In genomic region chr3:47163990-47164848, GRCh38 we compare ENCODE assay signal across 1 cellular context.
TF ChIP-seq lines count a peak whose summit lies in the region.

TSS of gene SETD2 (minus strand) at chr3:47164113. CDS start at chr3:47163924, 189 bp downstream.

TF ChIP-seq in HepG2, 621 proteins besides CTCF, POLR2A, EP300 and RAD21 (continued from another document and continues in another):
- TF ChIP-seq ZNF318 (CRISPR knock-in tag; IDR thresholded peaks at IDR 0.05) (no peak), WIZ (CRISPR knock-in tag; IDR thresholded peaks at IDR 0.05) (peak; percentile 21; the same call in 1 of the 2 replicates), ZNF891 (CRISPR knock-in tag; IDR thresholded peaks at IDR 0.05) (peak; percentile 76; the same call in 1 of the 2 replicates), ZFX (CRISPR knock-in tag; IDR thresholded peaks at IDR 0.05; ENCODE audit: low read depth) (peak; percentile 80), PRPF4 (IDR thresholded peaks at IDR 0.05; ENCODE audit: low read depth, low read length, poor library complexity, severe bottlenecking) (no peak), TRAFD1 (CRISPR knock-in tag; IDR thresholded peaks at IDR 0.05; ENCODE audit: borderline replicate concordance) (no peak), HNRNPLL (IDR thresholded peaks at IDR 0.05; ENCODE audit: low read depth, low read length, poor library complexity, severe bottlenecking) (peak; percentile 55), NCOA2 (CRISPR knock-in tag; IDR thresholded peaks at IDR 0.05) (no peak), ZNF83 (CRISPR knock-in tag; IDR thresholded peaks at IDR 0.05; ENCODE audit: borderline replicate concordance) (no peak), TBP (CRISPR knock-in tag; IDR thresholded peaks at IDR 0.05) (no peak), ZBTB21 (CRISPR knock-in tag; IDR thresholded peaks at IDR 0.05) (no peak), GPBP1L1 (CRISPR knock-in tag; IDR thresholded peaks at IDR 0.05) (no peak), MBD4 (IDR thresholded peaks at IDR 0.05; ENCODE audit: borderline replicate concordance, low read length) (no peak), ZGPAT (CRISPR knock-in tag; IDR thresholded peaks at IDR 0.05) (peak; percentile 72), GATAD1 (CRISPR knock-in tag; IDR thresholded peaks at IDR 0.05) (peak; percentile 50), ZNF251 (CRISPR knock-in tag; IDR thresholded peaks at IDR 0.05) (no peak), EZH2 (conservative IDR thresholded peaks at IDR 0.05; ENCODE audit: low read depth, low read length) (no peak), AHR (CRISPR knock-in tag; IDR thresholded peaks at IDR 0.05) (0 out of 2 replicates have a peak, but pooled peaks have one; percentile 9), ZSCAN9 (CRISPR knock-in tag; IDR thresholded peaks at IDR 0.05; ENCODE audit: borderline replicate concordance) (no peak), DDIT3 (CRISPR knock-in tag; IDR thresholded peaks at IDR 0.05) (no peak), SNAPC2 (CRISPR knock-in tag; IDR thresholded peaks at IDR 0.05) (no peak), ZFP82 (CRISPR knock-in tag; IDR thresholded peaks at IDR 0.05; ENCODE audit: borderline replicate concordance) (no peak), BORCS8-MEF2B (CRISPR knock-in tag; IDR thresholded peaks at IDR 0.05) (peak; percentile 12; the same call in 1 of the 2 replicates), ZKSCAN5 (CRISPR knock-in tag; IDR thresholded peaks at IDR 0.05) (no peak), ZNF660 (CRISPR knock-in tag; IDR thresholded peaks at IDR 0.05; ENCODE audit: borderline replicate concordance, low read depth) (no peak), ZNF644 (CRISPR knock-in tag; IDR thresholded peaks at IDR 0.05; ENCODE audit: low read depth) (no peak), ZNF614 (CRISPR knock-in tag; IDR thresholded peaks at IDR 0.05; ENCODE audit: borderline replicate concordance) (no peak), ZNF766 (CRISPR knock-in tag; IDR thresholded peaks at IDR 0.05; ENCODE audit: borderline replicate concordance) (no peak), MLXIP (CRISPR knock-in tag; IDR thresholded peaks at IDR 0.05; ENCODE audit: borderline replicate concordance) (no peak), KLF12 (CRISPR knock-in tag; IDR thresholded peaks at IDR 0.05; ENCODE audit: borderline replicate concordance) (peak; percentile 81), GLI4 (CRISPR knock-in tag; IDR thresholded peaks at IDR 0.05; ENCODE audit: borderline replicate concordance) (no peak; the same call in 1 of the 2 replicates), PITX1 (CRISPR knock-in tag; IDR thresholded peaks at IDR 0.05) (no peak), ZMYM2 (CRISPR knock-in tag; IDR thresholded peaks at IDR 0.05) (no peak), ZNF747 (CRISPR knock-in tag; IDR thresholded peaks at IDR 0.05; ENCODE audit: borderline replicate concordance) (no peak; the same call in 1 of the 2 replicates), ARNTL (CRISPR knock-in tag; IDR thresholded peaks at IDR 0.05) (no peak), ZBTB8A (CRISPR knock-in tag; IDR thresholded peaks at IDR 0.05; ENCODE audit: borderline replicate concordance, low read depth) (no peak), SOX13 (IDR thresholded peaks at IDR 0.05) (no peak), SOX13 (CRISPR knock-in tag; conservative IDR thresholded peaks at IDR 0.05 in 1 of 2, IDR thresholded peaks at IDR 0.05 in 1 of 2) (peak in 1 of 2 experiments; percentile 14; a peak in 1 of 4 replicates), ZNF713 (CRISPR knock-in tag; IDR thresholded peaks at IDR 0.05) (no peak), NONO (IDR thresholded peaks at IDR 0.05) (no peak), NONO (CRISPR knock-in tag; conservative IDR thresholded peaks at IDR 0.05) (peak; percentile 83)
- TF ChIP-seq, protein P1, sequence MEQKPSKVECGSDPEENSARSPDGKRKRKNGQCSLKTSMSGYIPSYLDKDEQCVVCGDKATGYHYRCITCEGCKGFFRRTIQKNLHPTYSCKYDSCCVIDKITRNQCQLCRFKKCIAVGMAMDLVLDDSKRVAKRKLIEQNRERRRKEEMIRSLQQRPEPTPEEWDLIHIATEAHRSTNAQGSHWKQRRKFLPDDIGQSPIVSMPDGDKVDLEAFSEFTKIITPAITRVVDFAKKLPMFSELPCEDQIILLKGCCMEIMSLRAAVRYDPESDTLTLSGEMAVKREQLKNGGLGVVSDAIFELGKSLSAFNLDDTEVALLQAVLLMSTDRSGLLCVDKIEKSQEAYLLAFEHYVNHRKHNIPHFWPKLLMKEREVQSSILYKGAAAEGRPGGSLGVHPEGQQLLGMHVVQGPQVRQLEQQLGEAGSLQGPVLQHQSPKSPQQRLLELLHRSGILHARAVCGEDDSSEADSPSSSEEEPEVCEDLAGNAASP (CRISPR knock-in tag; IDR thresholded peaks at IDR 0.05; ENCODE audit: borderline replicate concordance): peak; percentile 50; the same call in 1 of the 2 replicates
- TF ChIP-seq, protein P2, sequence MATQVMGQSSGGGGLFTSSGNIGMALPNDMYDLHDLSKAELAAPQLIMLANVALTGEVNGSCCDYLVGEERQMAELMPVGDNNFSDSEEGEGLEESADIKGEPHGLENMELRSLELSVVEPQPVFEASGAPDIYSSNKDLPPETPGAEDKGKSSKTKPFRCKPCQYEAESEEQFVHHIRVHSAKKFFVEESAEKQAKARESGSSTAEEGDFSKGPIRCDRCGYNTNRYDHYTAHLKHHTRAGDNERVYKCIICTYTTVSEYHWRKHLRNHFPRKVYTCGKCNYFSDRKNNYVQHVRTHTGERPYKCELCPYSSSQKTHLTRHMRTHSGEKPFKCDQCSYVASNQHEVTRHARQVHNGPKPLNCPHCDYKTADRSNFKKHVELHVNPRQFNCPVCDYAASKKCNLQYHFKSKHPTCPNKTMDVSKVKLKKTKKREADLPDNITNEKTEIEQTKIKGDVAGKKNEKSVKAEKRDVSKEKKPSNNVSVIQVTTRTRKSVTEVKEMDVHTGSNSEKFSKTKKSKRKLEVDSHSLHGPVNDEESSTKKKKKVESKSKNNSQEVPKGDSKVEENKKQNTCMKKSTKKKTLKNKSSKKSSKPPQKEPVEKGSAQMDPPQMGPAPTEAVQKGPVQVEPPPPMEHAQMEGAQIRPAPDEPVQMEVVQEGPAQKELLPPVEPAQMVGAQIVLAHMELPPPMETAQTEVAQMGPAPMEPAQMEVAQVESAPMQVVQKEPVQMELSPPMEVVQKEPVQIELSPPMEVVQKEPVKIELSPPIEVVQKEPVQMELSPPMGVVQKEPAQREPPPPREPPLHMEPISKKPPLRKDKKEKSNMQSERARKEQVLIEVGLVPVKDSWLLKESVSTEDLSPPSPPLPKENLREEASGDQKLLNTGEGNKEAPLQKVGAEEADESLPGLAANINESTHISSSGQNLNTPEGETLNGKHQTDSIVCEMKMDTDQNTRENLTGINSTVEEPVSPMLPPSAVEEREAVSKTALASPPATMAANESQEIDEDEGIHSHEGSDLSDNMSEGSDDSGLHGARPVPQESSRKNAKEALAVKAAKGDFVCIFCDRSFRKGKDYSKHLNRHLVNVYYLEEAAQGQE (IDR thresholded peaks at IDR 0.05; ENCODE audit: borderline replicate concordance in 1 of 2, low read depth in 1 of 2, low read length in 2 of 2): peak in 1 of 2 experiments; percentile 12; a peak in 1 of 4 replicates
